21 cellular contexts compared by ENCODE assay signal in the genomic region with DNA sequence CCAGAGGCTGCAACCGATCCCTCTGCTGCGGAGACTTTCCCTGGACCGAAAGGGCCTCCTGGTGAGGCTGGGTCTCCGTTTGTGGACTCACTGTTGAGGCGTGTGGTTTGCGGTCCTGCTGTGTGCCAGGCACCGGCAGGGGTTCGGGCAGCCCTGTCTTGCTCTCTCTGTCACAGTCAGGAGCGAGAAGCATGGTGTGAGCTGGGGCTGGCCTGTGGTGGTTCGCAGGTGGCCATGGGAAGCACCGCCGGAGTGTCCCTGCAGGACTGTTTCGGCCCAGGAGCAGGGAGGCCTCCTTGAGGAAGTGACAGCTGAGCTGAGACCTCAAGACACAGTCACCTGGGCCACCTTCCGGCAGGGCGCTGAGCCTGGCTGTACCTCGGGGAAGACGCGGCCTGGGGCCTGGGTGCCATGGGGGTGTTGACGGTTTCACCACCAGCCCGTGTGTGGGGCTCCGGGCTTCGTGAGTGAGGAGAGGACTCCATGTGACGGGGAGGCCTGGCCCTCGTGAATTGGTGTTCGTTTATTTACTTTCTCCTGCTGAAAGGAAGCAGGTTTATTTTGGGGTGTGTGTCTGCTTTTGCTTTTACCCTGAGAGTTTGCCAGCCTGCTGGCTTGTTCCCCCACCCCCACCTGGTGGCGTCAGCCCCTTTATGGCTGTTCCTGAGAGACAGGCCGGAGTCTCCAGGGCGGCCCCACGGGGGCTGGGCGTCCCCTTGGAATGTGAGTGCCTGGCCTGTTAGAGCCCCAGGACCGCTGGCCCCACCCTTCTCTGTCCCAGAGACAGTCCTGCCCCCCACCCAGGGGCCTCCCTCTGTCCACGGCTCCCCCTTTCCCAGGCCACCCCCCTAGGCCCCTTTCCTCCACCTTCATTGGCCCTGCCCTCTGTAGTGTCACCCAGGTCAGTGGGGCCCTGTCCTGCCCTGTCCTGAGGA.
DNase-seq lines count a peak whose midpoint lies in the region; ATAC-seq, FAIRE-seq and TF ChIP-seq lines count a peak whose summit lies in the region.
"Had no signal": no experiment of that assay in that cellular context is flagged by ENCODE, and none has a peak within 500 bp of the region (broad histone marks: within the 10 kb centered on the region; RNA-seq: fewer than 3 reads in every experiment).

No MANE protein-coding gene starts in this region.

- no peaks in the 10 kb centered on the region for H3K4me1 Mint-ChIP-seq in type B pancreatic cell (ENCODE audit: unreplicated experiment)
- no peaks in the 10 kb centered on the region for H3K4me1 Mint-ChIP-seq in activated T-cell treated with anti-CD3 and anti-CD28 coated beads, Interleukin-2, amount 50 U/mL, for 4 hours (ENCODE audit: low read depth)

- H2BK20ac ChIP-seq in H1 (ENCODE audit: low read length), result no peak overlapping the region

- DNase-seq in Right ventricle myocardium inferior (ENCODE audit: missing footprints) (peak; percentile 59), right atrium auricular region (ENCODE audit: low spot score) (no peak), H1 (ENCODE audit: low read depth in 1 of 2, low spot score in 2 of 2) (no peak), mucosa of descending colon (peak; percentile 47 to 69 (median 63)), type B pancreatic cell (ENCODE audit: extremely low spot score, unreplicated experiment) (peak; percentile 68), NCI-H510A treated with DMSO at 0.1 percent for 48 hours (lab: John Stamatoyannopoulos, UW) (no peak), GM12891 (ENCODE audit: insufficient read length, low spot score) (no peak)
- DNase-seq in activated T-cell treated with anti-CD3 and anti-CD28 coated beads, Interleukin-2, amount 50 U/mL, for 4 hours, result no peak
- DNase-seq: activated CD4-positive, alpha-beta memory T cell treated with anti-CD3 and anti-CD28 coated beads for 36 hours; activated gamma-delta T cell; GF-D8; MG63; NCI-H2107; retina; stimulated activated naive CD4-positive, alpha-beta T cell; T1000 had no signal

- H3K4me3 Mint-ChIP-seq in type B pancreatic cell, result no peak overlapping the region
- no peak overlapping the region for H3K4me3 Mint-ChIP-seq in activated T-cell treated with anti-CD3 and anti-CD28 coated beads, Interleukin-2, amount 50 U/mL, for 4 hours
- H3K4me3 Mint-ChIP-seq: activated CD4-positive, alpha-beta memory T cell treated with anti-CD3 and anti-CD28 coated beads for 36 hours had no signal

- H3K27me3 Mint-ChIP-seq in type B pancreatic cell, result no peaks in the 10 kb centered on the region
- no peaks in the 10 kb centered on the region for H3K27me3 Mint-ChIP-seq in activated T-cell treated with anti-CD3 and anti-CD28 coated beads, Interleukin-2, amount 50 U/mL, for 4 hours (ENCODE audit: low read depth)
- H3K27me3 Mint-ChIP-seq: activated CD4-positive, alpha-beta memory T cell treated with anti-CD3 and anti-CD28 coated beads for 36 hours had no signal

- intact Hi-C loops in Right ventricle myocardium inferior (cut with DNase I), result no loop called here
- intact Hi-C loops in mucosa of descending colon (cut with DNase I, micrococcal nuclease), result no loop called here

- H2BK5ac ChIP-seq in H1 (ENCODE audit: low read depth, low read length), result peak overlapping the region; percentile 52; the same call in 1 of the 2 replicates

- H4K91ac ChIP-seq in H1 (replicated peaks; ENCODE audit: insufficient read length, low read length), result no peak overlapping the region

- TF ChIP-seq CTCF in right atrium auricular region (IDR thresholded peaks at IDR 0.05), result no peak
- 0 out of 4 replicates have a peak, but pooled peaks of 1 of the 3 experiments have one; percentile 4 for TF ChIP-seq CTCF in H1 (IDR thresholded peaks at IDR 0.05; ENCODE audit: control extremely low read depth in 1 of 3, insufficient read depth in 1 of 3, low read depth in 1 of 3, low read length in 3 of 3)
- no peak for TF ChIP-seq CTCF in mucosa of descending colon (IDR thresholded peaks at IDR 0.05)
- TF ChIP-seq CTCF in type B pancreatic cell (conservative IDR thresholded peaks at IDR 0.05), result no peak

- no peak for TF ChIP-seq EP300 in H1 (IDR thresholded peaks at IDR 0.05; ENCODE audit: borderline replicate concordance in 1 of 2, low read depth in 2 of 2, low read length in 2 of 2)

- POLR2A ChIA-PET in H1 (lab: Charles Lee; ENCODE audit: partially characterized antibody), result no interaction called here

- H3K18ac ChIP-seq in H1 (ENCODE audit: extremely low read depth, low read length), result no peak overlapping the region

- no peak overlapping the region for H3K23ac ChIP-seq in H1 (ENCODE audit: insufficient read length)

- H3K27me3 ChIP-seq in right atrium auricular region, result no peaks in the 10 kb centered on the region
- peaks cover 5 to 67% (median 39%) of the 10 kb centered on the region in 4 experiments; a peak in 6 of 7 replicates for H3K27me3 ChIP-seq in H1 (replicated peaks in 1 of 4; ENCODE audit: control insufficient read depth in 3 of 4, extremely low read depth in 1 of 4, insufficient read depth in 3 of 4, low read length in 3 of 4)
- H3K27me3 ChIP-seq: gastroesophageal sphincter, MG63 had no signal

- no peak overlapping the region for H3K27ac ChIP-seq in right atrium auricular region
- H3K27ac ChIP-seq in H1 (ENCODE audit: low read depth, low read length), result no peak overlapping the region
- H3K27ac ChIP-seq: gastroesophageal sphincter had no signal

- no peak overlapping the region for H3K9ac ChIP-seq in H1 (replicated peaks in 1 of 4; ENCODE audit: extremely low read depth in 1 of 4, low read depth in 3 of 4, low read length in 3 of 4)

- H3K36me3 Mint-ChIP-seq in type B pancreatic cell, result no peaks in the 10 kb centered on the region
- no peaks in the 10 kb centered on the region for H3K36me3 Mint-ChIP-seq in activated T-cell treated with anti-CD3 and anti-CD28 coated beads, Interleukin-2, amount 50 U/mL, for 4 hours (ENCODE audit: insufficient read depth)
- H3K36me3 Mint-ChIP-seq: activated CD4-positive, alpha-beta memory T cell treated with anti-CD3 and anti-CD28 coated beads for 36 hours had no signal

- H4K5ac ChIP-seq in H1 (ENCODE audit: insufficient read length, low read depth, low read length), result no peak overlapping the region

- H2AFZ ChIP-seq in H1 (ENCODE audit: low read length), result no peak overlapping the region

- no peak overlapping the region for H3K56ac ChIP-seq in H1 (replicated peaks; ENCODE audit: insufficient read length, low read depth, low read length)

- H3K79me2 ChIP-seq in H1 (ENCODE audit: control insufficient read depth in 1 of 2, insufficient read depth in 2 of 2, low read length in 2 of 2), result no peaks in the 10 kb centered on the region

- H3K9me3 ChIP-seq in right atrium auricular region (no peaks in the 10 kb centered on the region), H1 (ENCODE audit: insufficient read depth in 2 of 2, low read depth in 1 of 2, low read length in 1 of 2) (no peaks in the 10 kb centered on the region), mucosa of descending colon (no peaks in the 10 kb centered on the region)
- H3K9me3 ChIP-seq: gastroesophageal sphincter, MG63 had no signal

- no peak overlapping the region for H4K8ac ChIP-seq in H1 (ENCODE audit: extremely low read depth, insufficient read depth, low read length)

- H3K9me3 Mint-ChIP-seq in type B pancreatic cell, result no peaks in the 10 kb centered on the region
- H3K9me3 Mint-ChIP-seq in activated T-cell treated with anti-CD3 and anti-CD28 coated beads, Interleukin-2, amount 50 U/mL, for 4 hours, result no peaks in the 10 kb centered on the region
- H3K9me3 Mint-ChIP-seq: activated CD4-positive, alpha-beta memory T cell treated with anti-CD3 and anti-CD28 coated beads for 36 hours had no signal

- peak overlapping the region; percentile 39; the same call in 1 of the 2 replicates for H2BK12ac ChIP-seq in H1 (ENCODE audit: low read depth, low read length)

- H3K4me1 ChIP-seq in right atrium auricular region, result peaks cover 0 to 14% of the 10 kb centered on the region in 2 donors
- H3K4me1 ChIP-seq in H1 (replicated peaks in 1 of 4; ENCODE audit: control insufficient read depth in 3 of 4, insufficient read depth in 4 of 4, low read length in 3 of 4), result peaks cover 0 to 5% (median 0%) of the 10 kb centered on the region in 4 experiments; a peak in 4 of 7 replicates
- peaks cover 13% of the 10 kb centered on the region for H3K4me1 ChIP-seq in mucosa of descending colon (ENCODE audit: low read depth)
- H3K4me1 ChIP-seq: gastroesophageal sphincter had no signal

- 91% methylated on average over 28 of the region's 32 CpGs; no CpG with 5 or more reads in 1 of the 2 experiments for WGBS in H1 (ENCODE audit: extremely low coverage in 1 of 2, insufficient coverage in 1 of 2, insufficient read length in 1 of 2, insufficient replicate concordance in 2 of 2, low coverage in 1 of 2, low lambda C conversion rate in 2 of 2, missing lambda C conversion rate in 1 of 2), 2 experiments

- no peak overlapping the region for H3K14ac ChIP-seq in H1 (ENCODE audit: insufficient read length)

- H3K23me2 ChIP-seq in H1 (ENCODE audit: low read depth, low read length), result no peaks in the 10 kb centered on the region

- H4K20me1 ChIP-seq in H1 (replicated peaks in 1 of 2; ENCODE audit: control insufficient read depth in 1 of 2, insufficient read depth in 2 of 2, low read length in 2 of 2), result peaks cover 3% of the 10 kb centered on the region in 2 experiments

- peak; percentile 8 to 25; a peak in 2 of 4 replicates for TF ChIP-seq RAD21 in H1 (IDR thresholded peaks at IDR 0.05 in 1 of 2, conservative IDR thresholded peaks at IDR 0.05 in 1 of 2; ENCODE audit: low read depth in 2 of 2, low read length in 2 of 2)

- no peak overlapping the region for H2AK5ac ChIP-seq in H1 (ENCODE audit: low read depth, low read length)

- no peak overlapping the region for H3K4me3 ChIP-seq in right atrium auricular region
- no peak overlapping the region for H3K4me3 ChIP-seq in H1 (ENCODE audit: extremely low read depth in 1 of 4, insufficient read depth in 2 of 4, low read depth in 3 of 4, low read length in 4 of 4)
- no peak overlapping the region for H3K4me3 ChIP-seq in mucosa of descending colon
- H3K4me3 ChIP-seq: gastroesophageal sphincter, MG63 had no signal

- no peak overlapping the region for H3K4me2 ChIP-seq in H1 (ENCODE audit: insufficient read depth in 1 of 2, low read depth in 2 of 2, low read length in 2 of 2)

- no peaks in the 10 kb centered on the region for H3K79me1 ChIP-seq in H1 (ENCODE audit: low read depth, low read length)

- H3K36me3 ChIP-seq in right atrium auricular region (no peaks in the 10 kb centered on the region), H1 (ENCODE audit: control insufficient read depth in 2 of 4, insufficient read depth in 4 of 4, low read length in 3 of 4) (no peaks in the 10 kb centered on the region), mucosa of descending colon (ENCODE audit: low read depth) (no peaks in the 10 kb centered on the region)
- H3K36me3 ChIP-seq: gastroesophageal sphincter, MG63 had no signal

- H2BK15ac ChIP-seq in H1 (ENCODE audit: low read length), result no peak overlapping the region

- CTCF ChIA-PET in H1 (lab: Charles Lee; ENCODE audit: partially characterized antibody), result no interaction called here

- ATAC-seq in Right ventricle myocardium inferior, result no peak
- ATAC-seq in mucosa of descending colon, result peak; percentile 47
- ATAC-seq in activated T-cell treated with anti-CD3 and anti-CD28 coated beads, Interleukin-2, amount 50 U/mL, for 4 hours, result no peak
- ATAC-seq: gastroesophageal sphincter had no signal

- no peak for FAIRE-seq in H1 (lab: Jason Lieb, UNC)
- no peak for FAIRE-seq in GM12891 (lab: Jason Lieb, UNC)
- FAIRE-seq: bronchial epithelial cell, D721Med, endometrium, islet of Langerhans had no signal

- TF ChIP-seq POLR2A in H1 (IDR thresholded peaks at IDR 0.05; ENCODE audit: control extremely low read depth in 1 of 2, low read depth in 2 of 2, low read length in 2 of 2) (no peak), GM12891 (IDR thresholded peaks at IDR 0.05; ENCODE audit: low read depth, low read length) (no peak)

- H2BK120ac ChIP-seq in H1 (replicated peaks; ENCODE audit: low read depth, low read length), result no peak overlapping the region

- no peak overlapping the region for H3K4ac ChIP-seq in H1 (replicated peaks; ENCODE audit: insufficient read length, low read depth, low read length)

- H3K27ac Mint-ChIP-seq in type B pancreatic cell, result no peak overlapping the region
- H3K27ac Mint-ChIP-seq: activated CD4-positive, alpha-beta memory T cell treated with anti-CD3 and anti-CD28 coated beads for 36 hours had no signal

Comparison
In these comparisons a context has a peak if more than half of its experiments do, and no peak if none do; other contexts are left out.
1. DNase-seq: peak in Right ventricle myocardium inferior (single experiment), mucosa of descending colon (3 of 3) and type B pancreatic cell (single experiment); none in right atrium auricular region (single experiment), H1 (0 of 2), NCI-H510A treated with DMSO at 0.1 percent for 48 hours (single experiment), GM12891 (single experiment) and activated T-cell treated with anti-CD3 and anti-CD28 coated beads, Interleukin-2, amount 50 U/mL, for 4 hours (single experiment).